1 cellular context compared by ENCODE assay signal in the genomic region with DNA sequence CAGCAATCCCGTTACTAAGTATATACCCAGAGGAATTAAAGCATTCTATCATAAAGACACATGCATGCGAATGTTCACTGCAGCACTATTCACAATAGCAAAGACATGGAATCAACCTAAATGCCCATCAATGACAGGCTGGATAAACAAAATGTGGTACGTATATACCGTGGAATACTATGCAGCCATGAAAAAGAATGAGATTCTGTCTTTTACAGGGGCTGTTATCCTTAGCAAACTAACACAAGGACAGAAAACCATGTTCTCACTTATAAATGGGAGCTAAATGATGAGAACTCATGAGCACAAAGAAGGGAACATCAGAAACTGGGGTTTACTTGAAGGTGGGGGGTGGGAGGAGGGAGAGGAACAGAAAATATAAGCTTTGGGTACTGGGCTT. TPM values are rescaled to one million over a fixed set of nuclear protein-coding genes. Genes with fewer than 3 reads are reported as not detected.
"Had no signal": no experiment of that assay in that cellular context is flagged by ENCODE, and none has a peak within 500 bp of the region (broad histone marks: within the 10 kb centered on the region; RNA-seq: fewer than 3 reads in every experiment).

No MANE protein-coding gene starts in this region.

RNA-seq across cellular contexts. Expression of a gene that starts 10.5 kb away (rescaled TPM):
- polyA plus RNA-seq: GM23248 had no signal
